ENCODE assay signal across 2 cellular contexts in the genomic region with DNA sequence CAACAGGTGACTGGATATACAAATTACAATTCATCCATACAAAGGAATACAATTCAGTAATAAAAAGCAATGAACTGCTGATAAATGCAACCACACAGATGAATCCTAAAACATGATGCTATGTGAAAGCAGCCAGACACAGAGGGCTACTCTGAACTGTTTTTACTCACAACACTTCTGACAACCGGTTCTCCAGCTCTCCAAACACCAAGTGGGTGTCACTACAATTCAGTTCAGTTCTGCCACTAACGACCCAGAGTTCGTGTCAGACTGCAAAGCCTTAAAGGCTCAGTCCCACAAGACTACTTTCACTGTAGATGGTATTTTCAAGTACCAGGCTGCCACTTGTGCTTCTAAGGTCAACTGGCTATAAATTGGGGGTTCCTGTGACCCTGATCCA.
TF ChIP-seq lines count a peak whose summit lies in the region.

No MANE protein-coding gene starts in this region.

TF ChIP-seq in IMR-90, 13 proteins besides CTCF, POLR2A, EP300 and RAD21:
- no peak for TF ChIP-seq CHD1 (IDR thresholded peaks at IDR 0.05; ENCODE audit: low read depth, low read length)
- TF ChIP-seq BHLHE40 (IDR thresholded peaks at IDR 0.05; ENCODE audit: low read depth, low read length) = no peak
- TF ChIP-seq RCOR1 (IDR thresholded peaks at IDR 0.05; ENCODE audit: insufficient replicate concordance, low read length) = no peak
- TF ChIP-seq MXI1 (IDR thresholded peaks at IDR 0.05; ENCODE audit: borderline replicate concordance, low read depth, low read length) = no peak
- TF ChIP-seq MAZ (IDR thresholded peaks at IDR 0.05; ENCODE audit: borderline replicate concordance, low read depth, low read length) = no peak
- no peak for TF ChIP-seq MAFK (IDR thresholded peaks at IDR 0.05; ENCODE audit: low read depth, low read length)
- TF ChIP-seq FOS (IDR thresholded peaks at IDR 0.05; ENCODE audit: low read depth, low read length) = no peak
- no peak for TF ChIP-seq SMC3 (IDR thresholded peaks at IDR 0.05; ENCODE audit: low read depth, low read length)
- no peak for TF ChIP-seq RFX5 (IDR thresholded peaks at IDR 0.05; ENCODE audit: low read depth, low read length)
- TF ChIP-seq CEBPB (IDR thresholded peaks at IDR 0.05; ENCODE audit: low read depth, low read length) = no peak
- TF ChIP-seq NFE2L2 (IDR thresholded peaks at IDR 0.05; ENCODE audit: low read depth, low read length) = no peak
- TF ChIP-seq, protein P1, sequence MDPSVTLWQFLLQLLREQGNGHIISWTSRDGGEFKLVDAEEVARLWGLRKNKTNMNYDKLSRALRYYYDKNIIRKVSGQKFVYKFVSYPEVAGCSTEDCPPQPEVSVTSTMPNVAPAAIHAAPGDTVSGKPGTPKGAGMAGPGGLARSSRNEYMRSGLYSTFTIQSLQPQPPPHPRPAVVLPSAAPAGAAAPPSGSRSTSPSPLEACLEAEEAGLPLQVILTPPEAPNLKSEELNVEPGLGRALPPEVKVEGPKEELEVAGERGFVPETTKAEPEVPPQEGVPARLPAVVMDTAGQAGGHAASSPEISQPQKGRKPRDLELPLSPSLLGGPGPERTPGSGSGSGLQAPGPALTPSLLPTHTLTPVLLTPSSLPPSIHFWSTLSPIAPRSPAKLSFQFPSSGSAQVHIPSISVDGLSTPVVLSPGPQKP (IDR thresholded peaks at IDR 0.05; ENCODE audit: borderline replicate concordance, low read depth, low read length) = no peak
TF ChIP-seq in IMR-90: peak in this region for 0.

TF ChIP-seq in H1, 55 proteins besides CTCF, POLR2A, EP300 and RAD21:
- TF ChIP-seq BCL11A (IDR thresholded peaks at IDR 0.05; ENCODE audit: low read depth in 2 of 2, low read length in 2 of 2) (no peak), TEAD4 (IDR thresholded peaks at IDR 0.05; ENCODE audit: low read depth, low read length) (no peak), SAP30 (IDR thresholded peaks at IDR 0.05; ENCODE audit: insufficient read depth, insufficient replicate concordance, low read length) (no peak), EZH2 (IDR thresholded peaks at IDR 0.05; ENCODE audit: low read depth, low read length, severe bottlenecking) (no peak), KDM5A (IDR thresholded peaks at IDR 0.05; ENCODE audit: low read length) (no peak), KDM4A (IDR thresholded peaks at IDR 0.05; ENCODE audit: low read depth, low read length, severe bottlenecking) (no peak), EGR1 (IDR thresholded peaks at IDR 0.05; ENCODE audit: borderline replicate concordance, low read depth, low read length) (no peak), CTBP2 (IDR thresholded peaks at IDR 0.05; ENCODE audit: borderline replicate concordance, insufficient read depth, insufficient read length, low read length) (no peak), POU5F1 (IDR thresholded peaks at IDR 0.05; ENCODE audit: low read depth, low read length) (no peak), CHD7 (IDR thresholded peaks at IDR 0.05; ENCODE audit: insufficient replicate concordance, low read length) (no peak), TAF7 (optimal IDR thresholded peaks at IDR 0.05; ENCODE audit: borderline replicate concordance, low read depth, low read length) (no peak), GTF2F1 (IDR thresholded peaks at IDR 0.05; ENCODE audit: borderline replicate concordance, low read depth, low read length) (no peak), TBP (IDR thresholded peaks at IDR 0.05; ENCODE audit: low read depth, low read length) (no peak), ZNF274 (IDR thresholded peaks at IDR 0.05; ENCODE audit: borderline replicate concordance, extremely low read depth, low read length) (no peak), SIN3A (conservative IDR thresholded peaks at IDR 0.05 in 1 of 2, IDR thresholded peaks at IDR 0.05 in 1 of 2; ENCODE audit: low read depth in 1 of 2, low read length in 2 of 2) (no peak)
- TF ChIP-seq, protein P2, sequence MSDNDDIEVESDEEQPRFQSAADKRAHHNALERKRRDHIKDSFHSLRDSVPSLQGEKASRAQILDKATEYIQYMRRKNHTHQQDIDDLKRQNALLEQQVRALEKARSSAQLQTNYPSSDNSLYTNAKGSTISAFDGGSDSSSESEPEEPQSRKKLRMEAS (IDR thresholded peaks at IDR 0.05) = no peak
